In genomic region chr9:92729735-92730155, GRCh38 we compare ENCODE assay signal across 22 cellular contexts. TPM values are rescaled to one million over a fixed set of nuclear protein-coding genes. Genes with fewer than 3 reads are reported as not detected.
DNase-seq lines count a peak whose midpoint lies in the region; ATAC-seq and TF ChIP-seq lines count a peak whose summit lies in the region.
"Had no signal": no experiment of that assay in that cellular context is flagged by ENCODE, and none has a peak within 500 bp of the region (broad histone marks: within the 10 kb centered on the region; RNA-seq: fewer than 3 reads in every experiment).

No MANE protein-coding gene starts in this region.

- BruUV-seq in MCF 10A (replicated peaks; lab: Mats Ljungman, UMichigan) (no TSS peak), mammary epithelial cell (replicated peaks; lab: Mats Ljungman, UMichigan) (no TSS peak)

- no peaks in the 10 kb centered on the region for H3K9me3 ChIP-seq in mammary epithelial cell (replicated peaks; ENCODE audit: insufficient read depth, low read length)
- no peaks in the 10 kb centered on the region for H3K9me3 ChIP-seq in upper lobe of right lung
- H3K9me3 ChIP-seq: ovary, SJCRH30 had no signal

- H3K27ac ChIP-seq in mammary epithelial cell (ENCODE audit: insufficient read depth, low read depth, low read length) = no peak overlapping the region
- no peak overlapping the region for H3K27ac ChIP-seq in upper lobe of right lung
- H3K27ac ChIP-seq: brain microvascular endothelial cell, hepatocyte, ovary, PC-9, SJCRH30 had no signal

- H3K27me3 Mint-ChIP-seq in MCF 10A (ENCODE audit: insufficient read depth, unreplicated experiment) (no peaks in the 10 kb centered on the region), activated B cell treated with CpG ODN at 0.5 μM for 24 hours (no peaks in the 10 kb centered on the region), memory B cell (no peaks in the 10 kb centered on the region)
- H3K27me3 Mint-ChIP-seq: activated CD8-positive, alpha-beta T cell treated with anti-CD3 and anti-CD28 coated beads for 36 hours; activated naive CD8-positive, alpha-beta T cell had no signal

- H3K4me2 ChIP-seq in mammary epithelial cell (ENCODE audit: insufficient read depth, low read depth, low read length) = no peak overlapping the region
- H3K4me2 ChIP-seq: GM23338, hepatocyte, PC-9 had no signal

- H3K4me3 Mint-ChIP-seq in MCF 10A (ENCODE audit: unreplicated experiment) = no peak overlapping the region
- H3K4me3 Mint-ChIP-seq in activated B cell treated with CpG ODN at 0.5 μM for 24 hours = peak overlapping the region; percentile 75
- peak overlapping the region; percentile 97 for H3K4me3 Mint-ChIP-seq in memory B cell
- H3K4me3 Mint-ChIP-seq: activated CD8-positive, alpha-beta T cell treated with anti-CD3 and anti-CD28 coated beads for 36 hours; activated naive CD8-positive, alpha-beta T cell; GM23338; T-helper 1 cell treated with Interleukin-12 subunit alpha and Interleukin-12 subunit beta and Interleukin-4 antibody, amounts not matched to agents 30 μg/mL and 1 μg/mL, for 36 hours; WTC11 had no signal

- TF ChIP-seq CTCF in MCF 10A (IDR thresholded peaks at IDR 0.05; ENCODE audit: unreplicated experiment) = no peak
- TF ChIP-seq CTCF in mammary epithelial cell (conservative IDR thresholded peaks at IDR 0.05 in 1 of 2, IDR thresholded peaks at IDR 0.05 in 1 of 2; ENCODE audit: extremely low read depth in 1 of 2, insufficient read depth in 1 of 2, low read depth in 1 of 2, low read length in 2 of 2) = no peak
- no peak for TF ChIP-seq CTCF in activated B cell treated with CpG ODN at 0.5 μM for 24 hours (IDR thresholded peaks at IDR 0.05)
- TF ChIP-seq CTCF in upper lobe of right lung (IDR thresholded peaks at IDR 0.05) = no peak

- H3K9me3 Mint-ChIP-seq in MCF 10A (ENCODE audit: unreplicated experiment) = no peaks in the 10 kb centered on the region
- no peaks in the 10 kb centered on the region for H3K9me3 Mint-ChIP-seq in activated B cell treated with CpG ODN at 0.5 μM for 24 hours
- H3K9me3 Mint-ChIP-seq in memory B cell = no peaks in the 10 kb centered on the region
- H3K9me3 Mint-ChIP-seq: activated CD8-positive, alpha-beta T cell treated with anti-CD3 and anti-CD28 coated beads for 36 hours; GM23338; T-helper 1 cell treated with Interleukin-12 subunit alpha and Interleukin-12 subunit beta and Interleukin-4 antibody, amounts not matched to agents 30 μg/mL and 1 μg/mL, for 36 hours; WTC11 had no signal

- DNase-seq in MCF 10A (ENCODE audit: unreplicated experiment) = no peak
- DNase-seq in mammary epithelial cell = no peak
- no peak for DNase-seq in activated B cell treated with CpG ODN at 0.5 μM for 24 hours
- no peak for DNase-seq in memory B cell (ENCODE audit: low spot score in 2 of 2)
- DNase-seq in upper lobe of right lung = peak; percentile 53
- DNase-seq in SW 1271 (lab: John Stamatoyannopoulos, UW) = no peak
- DNase-seq in stimulated activated CD4-positive, alpha-beta T cell treated with anti-CD3 and anti-CD28 coated beads, Interleukin-4, amount 100 ng/mL, for 4 hours = no peak
- DNase-seq in COLO829 (ENCODE audit: low spot score) = no peak
- DNase-seq: activated CD8-positive, alpha-beta T cell treated with anti-CD3 and anti-CD28 coated beads for 36 hours; activated T-cell treated with anti-CD3 and anti-CD28 coated beads, Interleukin-2, amount 50 U/mL, for 48 hours; brain microvascular endothelial cell; KBM-7; NCI-H1930; ovary; PC-9 had no signal

- H3K27me3 ChIP-seq in mammary epithelial cell (ENCODE audit: insufficient read depth, low read length) (no peaks in the 10 kb centered on the region), upper lobe of right lung (no peaks in the 10 kb centered on the region)
- H3K27me3 ChIP-seq: brain microvascular endothelial cell, hepatocyte, ovary, SJCRH30 had no signal

- 80% methylated on average over 7 of the region's 9 CpGs for WGBS in mammary epithelial cell (ENCODE audit: low coverage, missing lambda C conversion rate)

- no peak for ATAC-seq in activated B cell treated with CpG ODN at 0.5 μM for 24 hours (ENCODE audit: low read depth)
- ATAC-seq in memory B cell (ENCODE audit: low read depth) = no peak
- ATAC-seq in upper lobe of right lung = no peak
- ATAC-seq: activated CD8-positive, alpha-beta T cell treated with anti-CD3 and anti-CD28 coated beads for 36 hours; WTC11 had no signal

- no peak overlapping the region for H2AFZ ChIP-seq in mammary epithelial cell (ENCODE audit: low read depth, low read length)
- H2AFZ ChIP-seq: GM23338, hepatocyte, PC-9 had no signal

- dilution Hi-C loops in mammary epithelial cell (cut with HindIII; ENCODE audit: low sequenced_read_pairs) = loop anchor here (5.0 kb wide), 3 partner anchors 33 to 68 kb away; partner anchors contain the start of genes BICD2 and IPPK

- H3K36me3 ChIP-seq in mammary epithelial cell (ENCODE audit: insufficient read depth, low read length) = peaks cover 7% of the 10 kb centered on the region
- peaks cover 13% of the 10 kb centered on the region for H3K36me3 ChIP-seq in upper lobe of right lung
- H3K36me3 ChIP-seq: ovary had no signal

- intact Hi-C loops in MCF 10A (cut with micrococcal nuclease) = no loop called here
- intact Hi-C loops in mammary epithelial cell (cut with micrococcal nuclease) = loop anchor here (1.0 kb wide), 2 partner anchors 36 to 61 kb away; no protein-coding TSS in a partner anchor
- intact Hi-C loops in activated B cell treated with CpG ODN at 0.5 μM for 24 hours (cut with micrococcal nuclease) = loop anchor here (1.0 kb wide), 2 partner anchors 36 to 61 kb away; no protein-coding TSS in a partner anchor
- intact Hi-C loops in upper lobe of right lung (cut with DNase I) = no loop called here

- no peak overlapping the region for H3K9ac ChIP-seq in mammary epithelial cell (ENCODE audit: insufficient read depth, low read length)

- POLR2A ChIA-PET in MCF 10A (lab: Yijun Ruan, JAX) (interaction anchor here (0.9 kb wide), 1 partner anchor 14 kb away, joined by 3 read pairs; no protein-coding TSS in a partner anchor), activated B cell treated with CpG ODN at 0.5 μM for 24 hours (lab: Charles Lee) (interaction anchor here (0.7 to 1.7 kb wide), 5 partner anchors 10 to 78 kb away, joined by 3 to 8 read pairs (median 4); partner anchors contain the start of genes BICD2 and IPPK)

- peaks cover 39% of the 10 kb centered on the region for H3K36me3 Mint-ChIP-seq in MCF 10A (ENCODE audit: insufficient read depth, unreplicated experiment)
- peaks cover 29% of the 10 kb centered on the region for H3K36me3 Mint-ChIP-seq in activated B cell treated with CpG ODN at 0.5 μM for 24 hours (ENCODE audit: low read depth)
- H3K36me3 Mint-ChIP-seq in memory B cell = peaks cover 4% of the 10 kb centered on the region

- in situ Hi-C loops in mammary epithelial cell (cut with MboI; ENCODE audit: low sequenced_read_pairs in 2 of 2) = no loop called here

- H3K4me1 ChIP-seq in mammary epithelial cell (ENCODE audit: insufficient read depth, low read length) = peaks cover under 1% of the 10 kb centered on the region
- H3K4me1 ChIP-seq in upper lobe of right lung = peaks cover 6% of the 10 kb centered on the region

- peaks cover 95% of the 10 kb centered on the region for H3K79me2 ChIP-seq in mammary epithelial cell (ENCODE audit: insufficient read depth, low read length)

- CTCF ChIA-PET in MCF 10A (lab: Yijun Ruan, JAX) = interaction anchor here (1.1 kb wide), 1 partner anchor 61 kb away, joined by 3 read pairs; no protein-coding TSS in a partner anchor
- CTCF ChIA-PET in mammary epithelial cell (lab: Charles Lee; ENCODE audit: low non-redundant PET) = interaction anchor here (0.6 kb wide), 1 partner anchor 13 kb away, joined by 4 read pairs; no protein-coding TSS in a partner anchor
- CTCF ChIA-PET in activated B cell treated with CpG ODN at 0.5 μM for 24 hours (lab: Charles Lee) = interaction anchor here (1.0 to 7.1 kb wide), 7 partner anchors 8 to 68 kb away, joined by 3 to 79 read pairs (median 5); no protein-coding TSS in a partner anchor

- no peak overlapping the region for H3K4me3 ChIP-seq in mammary epithelial cell (replicated peaks in 1 of 3; ENCODE audit: insufficient read depth in 1 of 3, low read depth in 2 of 3, low read length in 3 of 3)
- H3K4me3 ChIP-seq in upper lobe of right lung = no peak overlapping the region
- H3K4me3 ChIP-seq: GM23338, hepatocyte, lung, ovary, PC-9, SJCRH30 had no signal

- H3K27ac Mint-ChIP-seq in MCF 10A (ENCODE audit: low read depth, unreplicated experiment) (peak overlapping the region; percentile 12), activated B cell treated with CpG ODN at 0.5 μM for 24 hours (peak overlapping the region; percentile 80), memory B cell (peak overlapping the region; percentile 90)
- H3K27ac Mint-ChIP-seq: activated CD8-positive, alpha-beta T cell treated with anti-CD3 and anti-CD28 coated beads for 36 hours; activated naive CD8-positive, alpha-beta T cell; T-helper 1 cell treated with Interleukin-12 subunit alpha and Interleukin-12 subunit beta and Interleukin-4 antibody, amounts not matched to agents 30 μg/mL and 1 μg/mL, for 36 hours had no signal

- H3K4me1 Mint-ChIP-seq in MCF 10A (ENCODE audit: insufficient read depth, unreplicated experiment) = peaks cover 5% of the 10 kb centered on the region
- peaks cover 86% of the 10 kb centered on the region for H3K4me1 Mint-ChIP-seq in activated B cell treated with CpG ODN at 0.5 μM for 24 hours
- peaks cover 63% of the 10 kb centered on the region for H3K4me1 Mint-ChIP-seq in memory B cell
- H3K4me1 Mint-ChIP-seq: GM23338 had no signal

- H4K20me1 ChIP-seq in mammary epithelial cell (ENCODE audit: insufficient read depth, low read length) = no peaks in the 10 kb centered on the region

RNA-seq across cellular contexts. Expression of gene BICD2, which starts 34.9 kb away (rescaled TPM):
- total RNA-seq in MCF 10A (2022) (23.1 and 23.5 TPM in 2 replicates), mammary epithelial cell (10 to 100 TPM; 57.6 to 98.9 TPM), activated B cell treated with CpG ODN at 0.5 μM for 24 hours (19.5 and 22.5 TPM in 2 replicates), upper lobe of right lung (38.6 TPM)
- 15.2 TPM for polyA plus RNA-seq in mammary epithelial cell
- 26.5 TPM for polyA minus RNA-seq in mammary epithelial cell

RNA-seq across cellular contexts. Expression of gene IPPK, which starts 59.8 kb away (rescaled TPM):
- total RNA-seq in MCF 10A (2022) (16.3 and 16.6 TPM in 2 replicates), mammary epithelial cell (10 to 100 TPM; 13.4 to 25.0 TPM), activated B cell treated with CpG ODN at 0.5 μM for 24 hours (9.7 and 9.8 TPM in 2 replicates), upper lobe of right lung (9.6 TPM)
- 25.2 TPM for polyA plus RNA-seq in mammary epithelial cell
- polyA minus RNA-seq in mammary epithelial cell = 48.0 TPM

Comparison
In these comparisons a context has a peak if more than half of its experiments do, and no peak if none do; other contexts are left out.
1. intact Hi-C loops: an anchor here in mammary epithelial cell (1.0 kb wide) and activated B cell treated with CpG ODN at 0.5 μM for 24 hours (1.0 kb wide); none called in MCF 10A and upper lobe of right lung.
2. H3K27ac Mint-ChIP-seq: peak in every context shown above with its lines; median percentile 90 in memory B cell; 80 in activated B cell treated with CpG ODN at 0.5 μM for 24 hours; 12 in MCF 10A.